26 cellular contexts compared by ENCODE assay signal in the genomic region with DNA sequence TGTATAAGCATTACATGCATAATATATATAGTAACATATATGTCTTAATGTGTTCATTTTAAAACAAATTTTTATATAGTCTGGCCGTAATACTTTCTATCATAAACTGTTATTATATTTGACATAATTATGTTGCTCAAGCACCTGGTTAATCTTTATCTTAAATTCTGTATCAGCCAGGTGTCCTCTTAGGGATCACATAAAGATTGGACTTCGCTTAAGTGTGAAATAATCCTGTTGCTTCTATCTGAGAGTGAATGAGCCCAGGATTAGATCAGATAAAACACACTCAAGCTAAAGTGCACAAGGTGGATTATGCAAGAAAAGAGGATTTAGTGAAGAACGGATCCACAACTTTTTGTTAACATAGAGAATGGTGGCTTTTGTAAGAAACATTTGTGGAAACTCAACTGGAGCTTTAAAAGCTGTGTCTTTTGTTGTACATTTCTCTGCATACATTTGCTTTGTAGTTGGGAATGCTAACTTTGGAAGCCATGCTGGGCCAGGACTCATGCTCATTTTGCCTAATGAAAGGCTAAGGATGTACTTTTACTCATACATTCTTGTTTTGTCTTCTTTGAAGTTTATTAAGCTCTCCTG.
"Had no signal": no experiment of that assay in that cellular context is flagged by ENCODE, and none has a peak within 500 bp of the region (broad histone marks: within the 10 kb centered on the region; RNA-seq: fewer than 3 reads in every experiment).

No MANE protein-coding gene starts in this region.

- FAIRE-seq: colon, islet of Langerhans had no signal

- H3K4me1 ChIP-seq: esophagus squamous epithelium, heart right ventricle, lower lobe of right lung, psoas muscle, sigmoid colon, testis, tibial artery had no signal

- H3K27ac ChIP-seq: dorsolateral prefrontal cortex, esophagus squamous epithelium, heart right ventricle, lower lobe of right lung, psoas muscle, sigmoid colon, testis, tibial artery had no signal

- H3K4me3 ChIP-seq: dorsolateral prefrontal cortex, esophagus squamous epithelium, heart right ventricle, lower lobe of right lung, psoas muscle, sigmoid colon, testis, tibial artery had no signal

- H3K27me3 ChIP-seq: dorsolateral prefrontal cortex, esophagus squamous epithelium, heart right ventricle, sigmoid colon, testis, tibial artery had no signal

- ATAC-seq: heart right ventricle; left ventricle myocardium superior; lower lobe of right lung; natural killer cell treated with Interleukin-12 subunit alpha and Interleukin-12 subunit beta and Interleukin-15 and Interleukin-18, amount 100 ng/mL, for 72 hours; psoas muscle; right cardiac atrium; stimulated activated memory B cell treated with anti-CD40 and anti-IgM and Interleukin-4, amounts not matched to agents 10 μg/mL and 1 μg/mL and 100 μg/mL, for 72 hours; stimulated activated naive CD8-positive, alpha-beta T cell treated with anti-CD3 and anti-CD28 coated beads, Interleukin-15, Interleukin-2, amounts not matched to agents 100 U/mL and 50 U/mL, for 24 hours had no signal

- H3K36me3 ChIP-seq: esophagus squamous epithelium, heart right ventricle, lower lobe of right lung, sigmoid colon, tibial artery had no signal

- H3K9me3 ChIP-seq: esophagus squamous epithelium, heart right ventricle, lower lobe of right lung, psoas muscle, sigmoid colon, testis, tibial artery had no signal

- DNase-seq: dorsolateral prefrontal cortex; effector CD8-positive, alpha-beta T cell; erythroblast; esophagus squamous epithelium; foreskin melanocyte; glutamatergic neuron; heart right ventricle; hippocampal formation; kidney glomerular epithelial cell; left ventricle myocardium superior; lower lobe of right lung; naive B cell; nucleus accumbens; psoas muscle; right cardiac atrium; sigmoid colon; stimulated activated CD4-positive, alpha-beta T cell treated with anti-CD3 and anti-CD28 coated beads, Interleukin-2, amount 100 ng/mL, for 24 hours; stimulated activated CD4-positive, alpha-beta T cell treated with anti-CD3 and anti-CD28 coated beads, Interleukin-4, amount 100 ng/mL, for 4 hours; stimulated activated naive CD8-positive, alpha-beta T cell treated with anti-CD3 and anti-CD28 coated beads, Interleukin-15, Interleukin-2, amounts not matched to agents 100 U/mL and 50 U/mL, for 24 hours; substantia nigra; testis; tibial artery had no signal
